Comparison of ENCODE assay signal across 1 cellular context in genomic region chr13:46113596-46113995, GRCh38.
TF ChIP-seq lines count a peak whose summit lies in the region.

No MANE protein-coding gene starts in this region.

TF ChIP-seq in K562, 482 proteins besides CTCF, POLR2A, EP300 and RAD21 (continued from another document):
- TF ChIP-seq SMARCA4 (IDR thresholded peaks at IDR 0.05) (peak; percentile 37; the same call in 1 of the 2 replicates), RBM14 (IDR thresholded peaks at IDR 0.05; ENCODE audit: borderline replicate concordance, insufficient read depth, low read depth, low read length) (no peak), HEY1 (CRISPR knock-in tag; IDR thresholded peaks at IDR 0.05; ENCODE audit: borderline replicate concordance) (no peak), SREBF1 (IDR thresholded peaks at IDR 0.05; ENCODE audit: borderline replicate concordance, low read depth, low read length) (peak; percentile 39; the same call in 1 of the 2 replicates), ZNF24 (IDR thresholded peaks at IDR 0.05) (no peak), GTF2A2 (tag; IDR thresholded peaks at IDR 0.05) (no peak), KAT7 (CRISPR knock-in tag; IDR thresholded peaks at IDR 0.05; ENCODE audit: borderline replicate concordance) (no peak), REST (CRISPR knock-in tag; IDR thresholded peaks at IDR 0.05; ENCODE audit: low read depth) (no peak), CREB3L1 (IDR thresholded peaks at IDR 0.05; ENCODE audit: borderline replicate concordance, low read depth) (no peak), TAF7 (tag; IDR thresholded peaks at IDR 0.05) (no peak), CHAMP1 (IDR thresholded peaks at IDR 0.05) (no peak), ZNF586 (CRISPR knock-in tag; conservative IDR thresholded peaks at IDR 0.05) (no peak), CBFA2T3 (IDR thresholded peaks at IDR 0.05) (no peak), HDAC8 (tag; IDR thresholded peaks at IDR 0.05) (no peak), IFI16 (CRISPR knock-in tag; IDR thresholded peaks at IDR 0.05) (no peak), ZNF644 (tag; IDR thresholded peaks at IDR 0.05; ENCODE audit: low read depth) (no peak), ZFP36 (IDR thresholded peaks at IDR 0.05; ENCODE audit: low read depth, low read length, partially characterized antibody) (no peak), SIRT6 (IDR thresholded peaks at IDR 0.05; ENCODE audit: low read depth, low read length) (no peak), SAFB2 (IDR thresholded peaks at IDR 0.05; ENCODE audit: borderline replicate concordance, low read depth, low read length, severe bottlenecking) (no peak), BRF1 (IDR thresholded peaks at IDR 0.05; ENCODE audit: borderline replicate concordance, extremely low read depth, insufficient read length) (no peak), NFE2 (IDR thresholded peaks at IDR 0.05; ENCODE audit: low read depth) (peak; percentile 24; the same call in 1 of the 2 replicates), MAFK (IDR thresholded peaks at IDR 0.05; ENCODE audit: low read length) (no peak), CTBP1 (IDR thresholded peaks at IDR 0.05; ENCODE audit: borderline replicate concordance) (no peak), HNRNPK (IDR thresholded peaks at IDR 0.05; ENCODE audit: low read depth, low read length, poor library complexity, severe bottlenecking) (no peak), CREM (IDR thresholded peaks at IDR 0.05; ENCODE audit: low read depth) (peak; percentile 48; the same call in 1 of the 2 replicates), ZNF785 (CRISPR knock-in tag; IDR thresholded peaks at IDR 0.05) (no peak), TCF7L2 (IDR thresholded peaks at IDR 0.05; ENCODE audit: low read depth, low read length) (no peak), PML (IDR thresholded peaks at IDR 0.05; ENCODE audit: low read length) (no peak), XRCC3 (IDR thresholded peaks at IDR 0.05) (no peak), RNF219 (CRISPR knock-in tag; IDR thresholded peaks at IDR 0.05) (no peak), NRF1 (conservative IDR thresholded peaks at IDR 0.05 in 1 of 2, IDR thresholded peaks at IDR 0.05 in 1 of 2) (no peak), U2AF1 (optimal IDR thresholded peaks at IDR 0.05; ENCODE audit: low read depth, low read length) (no peak), ASH1L (IDR thresholded peaks at IDR 0.05; ENCODE audit: borderline replicate concordance, low read depth, partially characterized antibody) (no peak), ARID3B (CRISPR knock-in tag; IDR thresholded peaks at IDR 0.05; ENCODE audit: borderline replicate concordance) (no peak), MCM3 (IDR thresholded peaks at IDR 0.05) (no peak), ARID3A (IDR thresholded peaks at IDR 0.05; ENCODE audit: borderline replicate concordance, low read depth, low read length) (no peak), ZNF699 (CRISPR knock-in tag; IDR thresholded peaks at IDR 0.05; ENCODE audit: insufficient replicate concordance) (no peak), NKRF (IDR thresholded peaks at IDR 0.05; ENCODE audit: borderline replicate concordance) (no peak), ID3 (CRISPR knock-in tag; IDR thresholded peaks at IDR 0.05) (no peak), ID3 (tag; IDR thresholded peaks at IDR 0.05) (no peak)
